21 cellular contexts compared by ENCODE assay signal in the genomic region with DNA sequence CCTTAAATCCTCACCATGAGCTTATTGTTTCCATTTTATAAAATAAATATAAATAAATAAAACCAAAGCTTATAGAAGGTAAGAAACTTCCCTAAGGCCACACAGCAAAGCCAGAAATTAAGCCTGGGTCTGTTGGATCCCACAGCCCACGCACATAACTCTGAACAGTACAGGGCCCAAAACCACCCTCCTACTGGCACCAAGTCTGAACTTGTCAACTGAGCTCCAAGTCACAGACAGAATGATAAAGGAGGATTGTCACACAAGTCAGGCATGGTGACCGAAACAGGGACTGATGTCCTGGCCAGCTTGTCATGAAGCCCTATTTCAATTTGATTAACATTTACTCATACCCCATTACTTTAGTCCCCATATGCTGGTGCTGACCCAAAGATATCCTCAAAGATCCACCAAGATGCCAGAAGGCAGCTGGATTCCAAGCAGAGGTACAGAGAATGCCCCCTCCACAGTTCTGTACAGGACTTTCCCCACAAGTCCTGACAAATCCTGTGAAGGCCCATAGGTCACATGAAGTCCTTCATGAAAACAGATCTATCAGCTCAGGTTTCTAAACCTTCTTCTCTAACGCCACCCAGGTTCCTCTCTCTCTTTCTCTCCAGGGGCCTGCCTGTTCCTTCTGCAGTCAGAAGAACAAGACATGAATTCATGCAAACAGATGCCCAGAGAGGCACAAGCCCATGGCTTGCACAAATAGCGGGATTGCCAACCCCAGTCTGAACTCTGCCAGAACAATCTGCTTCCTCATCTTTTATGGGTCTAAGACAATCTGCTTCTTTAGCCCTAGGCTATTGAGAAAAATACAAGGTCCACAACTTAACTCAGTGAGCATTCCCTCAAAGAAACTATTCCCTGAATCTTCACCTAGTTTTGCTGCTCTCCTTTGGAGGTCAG.
DNase-seq lines count a peak whose midpoint lies in the region; FAIRE-seq and TF ChIP-seq lines count a peak whose summit lies in the region.
"Had no signal": no experiment of that assay in that cellular context is flagged by ENCODE, and none has a peak within 500 bp of the region (broad histone marks: within the 10 kb centered on the region; RNA-seq: fewer than 3 reads in every experiment).

No MANE protein-coding gene starts in this region.

- H3K9me3 Mint-ChIP-seq in activated CD4-positive, alpha-beta T cell treated with anti-CD3 and anti-CD28 coated beads, Interleukin-2, amount 10 ng/mL, durations not matched to agents 7 days and 5 days, result no peaks in the 10 kb centered on the region
- H3K9me3 Mint-ChIP-seq in T-helper 2 cell treated with Interferon-gamma antibody and Interleukin-4, amounts not matched to agents 5 μg/mL and 100 μg/mL, for 36 hours, result no peaks in the 10 kb centered on the region
- H3K9me3 Mint-ChIP-seq: activated naive CD4-positive, alpha-beta T cell treated with anti-CD3 and anti-CD28 coated beads, Interleukin-2, amount 10 ng/mL, durations not matched to agents 7 days and 5 days; CD8-positive, alpha-beta T cell had no signal

- DNase-seq in EH (ENCODE audit: low read depth), result peak; percentile 52
- peak; percentile 65 for DNase-seq in fibroblast of gingiva (ENCODE audit: low read depth)
- DNase-seq in pons (ENCODE audit: low spot score), result peak; percentile 20
- no peak for DNase-seq in activated CD4-positive, alpha-beta T cell treated with anti-CD3 and anti-CD28 coated beads, Interleukin-2, amount 10 ng/mL, durations not matched to agents 7 days and 5 days
- DNase-seq in activated gamma-delta T cell treated with Interleukin-2 at 50 U/mL for 16 hours, result no peak
- DNase-seq in D721Med (ENCODE audit: insufficient read length, low spot score), result no peak
- no peak for DNase-seq in T-helper 2 cell treated with Interferon-gamma antibody and Interleukin-4, amounts not matched to agents 5 μg/mL and 100 μg/mL, for 36 hours (ENCODE audit: low spot score)
- DNase-seq: ACHN; activated naive CD4-positive, alpha-beta T cell treated with anti-CD3 and anti-CD28 coated beads, Interleukin-2, amount 10 ng/mL, durations not matched to agents 7 days and 5 days; CD8-positive, alpha-beta T cell; colonic mucosa; DMS79 treated with DMSO at 0.1 percent for 48 hours; islet precursor cell; mesendoderm; NCI-H2029; stimulated activated CD4-positive, alpha-beta T cell treated with anti-CD3 and anti-CD28 coated beads, Interleukin-12 subunit alpha, Interleukin-12 subunit beta, amount 100 ng/mL, for 4 hours had no signal

- H3K27ac Mint-ChIP-seq in activated CD4-positive, alpha-beta T cell treated with anti-CD3 and anti-CD28 coated beads, Interleukin-2, amount 10 ng/mL, durations not matched to agents 7 days and 5 days, result no peak overlapping the region
- H3K27ac Mint-ChIP-seq in T-helper 2 cell treated with Interferon-gamma antibody and Interleukin-4, amounts not matched to agents 5 μg/mL and 100 μg/mL, for 36 hours, result no peak overlapping the region
- H3K27ac Mint-ChIP-seq: activated naive CD4-positive, alpha-beta T cell treated with anti-CD3 and anti-CD28 coated beads, Interleukin-2, amount 10 ng/mL, durations not matched to agents 7 days and 5 days; CD8-positive, alpha-beta T cell had no signal

- no peak for FAIRE-seq in D721Med (lab: Jason Lieb, UNC)
- FAIRE-seq: endometrium, K562 had no signal

- peaks cover 2% of the 10 kb centered on the region for H3K27me3 Mint-ChIP-seq in activated CD4-positive, alpha-beta T cell treated with anti-CD3 and anti-CD28 coated beads, Interleukin-2, amount 10 ng/mL, durations not matched to agents 7 days and 5 days
- no peaks in the 10 kb centered on the region for H3K27me3 Mint-ChIP-seq in T-helper 2 cell treated with Interferon-gamma antibody and Interleukin-4, amounts not matched to agents 5 μg/mL and 100 μg/mL, for 36 hours (ENCODE audit: low read depth)

- POLR2A ChIA-PET in activated CD4-positive, alpha-beta T cell treated with anti-CD3 and anti-CD28 coated beads, Interleukin-2, amount 10 ng/mL, durations not matched to agents 7 days and 5 days (lab: Charles Lee), result no interaction called here

- H3K4me1 Mint-ChIP-seq in activated CD4-positive, alpha-beta T cell treated with anti-CD3 and anti-CD28 coated beads, Interleukin-2, amount 10 ng/mL, durations not matched to agents 7 days and 5 days, result no peaks in the 10 kb centered on the region
- no peaks in the 10 kb centered on the region for H3K4me1 Mint-ChIP-seq in T-helper 2 cell treated with Interferon-gamma antibody and Interleukin-4, amounts not matched to agents 5 μg/mL and 100 μg/mL, for 36 hours (ENCODE audit: low read depth)
- H3K4me1 Mint-ChIP-seq: activated naive CD4-positive, alpha-beta T cell treated with anti-CD3 and anti-CD28 coated beads, Interleukin-2, amount 10 ng/mL, durations not matched to agents 7 days and 5 days had no signal

- no peak overlapping the region for H3K4me3 Mint-ChIP-seq in activated CD4-positive, alpha-beta T cell treated with anti-CD3 and anti-CD28 coated beads, Interleukin-2, amount 10 ng/mL, durations not matched to agents 7 days and 5 days
- H3K4me3 Mint-ChIP-seq in T-helper 2 cell treated with Interferon-gamma antibody and Interleukin-4, amounts not matched to agents 5 μg/mL and 100 μg/mL, for 36 hours, result no peak overlapping the region
- H3K4me3 Mint-ChIP-seq: activated naive CD4-positive, alpha-beta T cell treated with anti-CD3 and anti-CD28 coated beads, Interleukin-2, amount 10 ng/mL, durations not matched to agents 7 days and 5 days; CD8-positive, alpha-beta T cell had no signal

- peak overlapping the region; percentile 62 for H3K27ac ChIP-seq in VCaP
- H3K27ac ChIP-seq: ascending aorta, colonic mucosa, thoracic aorta had no signal

- no peaks in the 10 kb centered on the region for H3K36me3 Mint-ChIP-seq in activated CD4-positive, alpha-beta T cell treated with anti-CD3 and anti-CD28 coated beads, Interleukin-2, amount 10 ng/mL, durations not matched to agents 7 days and 5 days (ENCODE audit: low read depth)
- no peaks in the 10 kb centered on the region for H3K36me3 Mint-ChIP-seq in T-helper 2 cell treated with Interferon-gamma antibody and Interleukin-4, amounts not matched to agents 5 μg/mL and 100 μg/mL, for 36 hours (ENCODE audit: low read depth)
- H3K36me3 Mint-ChIP-seq: activated naive CD4-positive, alpha-beta T cell treated with anti-CD3 and anti-CD28 coated beads, Interleukin-2, amount 10 ng/mL, durations not matched to agents 7 days and 5 days; CD8-positive, alpha-beta T cell had no signal

- TF ChIP-seq CTCF in VCaP (conservative IDR thresholded peaks at IDR 0.05) (no peak), D721Med (IDR thresholded peaks at IDR 0.05; ENCODE audit: insufficient read depth, missing control alignments) (no peak)

- CTCF ChIA-PET in activated CD4-positive, alpha-beta T cell treated with anti-CD3 and anti-CD28 coated beads, Interleukin-2, amount 10 ng/mL, durations not matched to agents 7 days and 5 days (lab: Charles Lee), result no interaction called here

Comparison
In these comparisons a context has a peak if more than half of its experiments do, and no peak if none do; other contexts are left out.
1. DNase-seq: peak in EH (single experiment), fibroblast of gingiva (single experiment) and pons (single experiment); none in activated CD4-positive, alpha-beta T cell treated with anti-CD3 and anti-CD28 coated beads, Interleukin-2, amount 10 ng/mL, durations not matched to agents 7 days and 5 days (single experiment), activated gamma-delta T cell treated with Interleukin-2 at 50 U/mL for 16 hours (single experiment), D721Med (single experiment) and T-helper 2 cell treated with Interferon-gamma antibody and Interleukin-4, amounts not matched to agents 5 μg/mL and 100 μg/mL, for 36 hours (single experiment).